ENCODE assay signal across 1 cellular context in the genomic region with DNA sequence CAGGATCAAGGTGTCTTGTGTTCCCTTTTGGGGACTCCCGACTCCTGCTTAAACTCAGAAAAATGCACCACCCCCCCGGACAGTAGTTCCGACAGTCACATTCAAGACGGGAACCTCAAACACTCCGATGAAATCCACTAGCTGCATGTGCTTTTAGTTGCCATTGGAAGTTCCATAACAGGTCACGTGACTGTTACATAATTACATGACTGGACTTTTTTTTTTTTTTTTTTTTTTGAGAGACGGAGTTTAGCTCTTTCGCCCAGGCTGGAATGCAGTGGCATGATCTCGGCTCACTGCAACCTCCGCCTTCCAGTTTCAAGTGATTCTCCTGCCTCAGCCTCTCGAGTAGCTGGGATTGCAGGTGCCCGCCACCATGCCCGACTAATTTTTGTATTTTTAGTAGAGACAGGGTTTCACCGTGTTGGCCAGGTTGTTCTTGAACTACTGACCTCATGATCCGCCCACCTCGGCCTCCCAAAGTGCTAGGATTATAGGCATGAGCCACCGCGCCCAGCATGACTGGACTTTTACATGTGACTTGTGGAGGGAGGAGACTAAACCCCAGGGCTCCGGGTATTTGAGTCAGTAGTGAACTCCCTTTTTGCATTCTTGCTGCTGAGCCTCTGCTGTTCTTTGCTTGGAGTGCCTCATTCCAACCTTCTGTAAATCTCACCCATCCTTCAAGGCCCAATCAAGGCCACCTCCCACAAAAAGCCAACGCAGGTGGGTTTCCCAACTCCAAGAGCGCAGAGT.
TF ChIP-seq lines count a peak whose summit lies in the region.
"Not testable (repeated sequence)": the region's sequence is repeated elsewhere in the genome, so short reads cannot be mapped to it uniquely, and the experiment has no call there.

No MANE protein-coding gene starts in this region.

TF ChIP-seq in K562, 482 proteins besides CTCF, POLR2A, EP300 and RAD21 (continues in another document):
- TF ChIP-seq DMBX1 (CRISPR knock-in tag; IDR thresholded peaks at IDR 0.05; ENCODE audit: borderline replicate concordance) = 0 out of 2 replicates have a peak, but pooled peaks have one; percentile 34
- TF ChIP-seq, protein P1, sequence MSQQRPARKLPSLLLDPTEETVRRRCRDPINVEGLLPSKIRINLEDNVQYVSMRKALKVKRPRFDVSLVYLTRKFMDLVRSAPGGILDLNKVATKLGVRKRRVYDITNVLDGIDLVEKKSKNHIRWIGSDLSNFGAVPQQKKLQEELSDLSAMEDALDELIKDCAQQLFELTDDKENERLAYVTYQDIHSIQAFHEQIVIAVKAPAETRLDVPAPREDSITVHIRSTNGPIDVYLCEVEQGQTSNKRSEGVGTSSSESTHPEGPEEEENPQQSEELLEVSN (IDR thresholded peaks at IDR 0.05; ENCODE audit: borderline replicate concordance in 1 of 2, extremely low read depth in 1 of 2, insufficient read depth in 1 of 2, insufficient read length in 1 of 2, low read depth in 1 of 2, low read length in 1 of 2, poor library complexity in 1 of 2, severe bottlenecking in 1 of 2) = peak in 1 of 2 experiments; percentile 49
- TF ChIP-seq USF1 (CRISPR knock-in tag; IDR thresholded peaks at IDR 0.05) = peak; percentile 61
- TF ChIP-seq L3MBTL2 (IDR thresholded peaks at IDR 0.05) = peak; percentile 23; the same call in 1 of the 2 replicates
- TF ChIP-seq JUND (IDR thresholded peaks at IDR 0.05; ENCODE audit: borderline replicate concordance, low read depth, low read length) = peak; percentile 45
- not testable (repeated sequence) for TF ChIP-seq JUND (tag; IDR thresholded peaks at IDR 0.05; ENCODE audit: borderline replicate concordance, low read depth, low read length); NR2C1 (tag; IDR thresholded peaks at IDR 0.05)
- peak; percentile 59 for TF ChIP-seq ZNF592 (IDR thresholded peaks at IDR 0.05)
- peak; percentile 41 for TF ChIP-seq POLR2AphosphoS5 (IDR thresholded peaks at IDR 0.05; ENCODE audit: control insufficient read depth, insufficient read depth, low read depth, low read length)
- 0 out of 2 replicates have a peak, but pooled peaks have one; percentile 37 for TF ChIP-seq MBD2 (IDR thresholded peaks at IDR 0.05; ENCODE audit: borderline replicate concordance, low read depth)
- TF ChIP-seq, protein P2, sequence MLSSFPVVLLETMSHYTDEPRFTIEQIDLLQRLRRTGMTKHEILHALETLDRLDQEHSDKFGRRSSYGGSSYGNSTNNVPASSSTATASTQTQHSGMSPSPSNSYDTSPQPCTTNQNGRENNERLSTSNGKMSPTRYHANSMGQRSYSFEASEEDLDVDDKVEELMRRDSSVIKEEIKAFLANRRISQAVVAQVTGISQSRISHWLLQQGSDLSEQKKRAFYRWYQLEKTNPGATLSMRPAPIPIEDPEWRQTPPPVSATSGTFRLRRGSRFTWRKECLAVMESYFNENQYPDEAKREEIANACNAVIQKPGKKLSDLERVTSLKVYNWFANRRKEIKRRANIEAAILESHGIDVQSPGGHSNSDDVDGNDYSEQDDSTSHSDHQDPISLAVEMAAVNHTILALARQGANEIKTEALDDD (IDR thresholded peaks at IDR 0.05) = peak; percentile 63; the same call in 1 of the 2 replicates
- peak; percentile 27; the same call in 1 of the 2 replicates for TF ChIP-seq SMAD4 (CRISPR knock-in tag; conservative IDR thresholded peaks at IDR 0.05)
- TF ChIP-seq MNT (conservative IDR thresholded peaks at IDR 0.05) = peak; percentile 63 to 79; a peak in 3 of 4 replicates
- peak; percentile 34 for TF ChIP-seq PRDM10 (IDR thresholded peaks at IDR 0.05; ENCODE audit: partially characterized antibody)
- TF ChIP-seq NR2C1 (IDR thresholded peaks at IDR 0.05) = peak; percentile 18
- TF ChIP-seq THAP12 (CRISPR knock-in tag; IDR thresholded peaks at IDR 0.05) = 0 out of 2 replicates have a peak, but pooled peaks have one; percentile 12
- peak; percentile 39 for TF ChIP-seq TBP (optimal IDR thresholded peaks at IDR 0.05; ENCODE audit: low read depth, low read length)
- peak; percentile 26; the same call in 1 of the 2 replicates for TF ChIP-seq BHLHE40 (IDR thresholded peaks at IDR 0.05; ENCODE audit: low read length)
- TF ChIP-seq TRIM24 (IDR thresholded peaks at IDR 0.05) = 0 out of 4 replicates have a peak, but pooled peaks of 1 of the 2 experiments have one; percentile 8
- peak; percentile 89 for TF ChIP-seq RAD51 (IDR thresholded peaks at IDR 0.05; ENCODE audit: borderline replicate concordance, low read depth)
